ENCODE assay signal across 8 cellular contexts in the genomic region with DNA sequence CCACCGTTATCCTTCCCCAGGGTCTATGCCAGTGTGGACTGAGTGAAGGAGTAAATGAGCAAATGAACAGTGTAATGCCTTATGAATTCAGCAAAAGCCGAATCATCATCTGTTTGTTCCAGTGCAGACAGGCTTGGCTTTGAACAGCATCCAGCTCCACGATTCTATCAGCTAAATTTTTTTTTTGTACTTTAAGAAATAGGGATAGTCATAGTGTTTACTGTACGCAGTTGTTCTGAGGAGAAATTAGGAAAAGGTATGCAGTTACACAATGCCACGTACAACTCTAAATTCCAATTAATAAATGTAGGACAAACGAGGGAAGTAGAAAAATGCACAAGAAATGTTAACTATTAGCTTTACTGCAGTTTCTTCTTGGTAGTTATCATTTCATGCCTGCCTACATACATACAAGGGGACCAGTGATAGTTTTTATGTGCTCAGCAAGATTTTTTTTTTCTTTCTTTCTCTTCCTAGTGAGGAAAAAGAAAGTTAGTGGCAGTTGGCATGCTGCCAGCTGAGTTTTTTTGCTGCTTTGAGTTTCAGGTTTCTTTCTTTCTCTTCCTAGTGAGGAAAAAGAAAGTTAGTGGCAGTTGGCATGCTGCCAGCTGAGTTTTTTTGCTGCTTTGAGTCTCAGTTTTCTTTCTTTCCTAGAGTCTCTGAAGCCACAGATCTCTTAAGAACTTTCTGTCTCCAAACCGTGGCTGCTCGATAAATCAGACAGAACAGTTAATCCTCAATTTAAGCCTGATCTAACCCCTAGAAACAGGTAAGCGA. TPM values are rescaled to one million over a fixed set of nuclear protein-coding genes. Genes with fewer than 3 reads are reported as not detected.
DNase-seq lines count a peak whose midpoint lies in the region; ATAC-seq, FAIRE-seq and TF ChIP-seq lines count a peak whose summit lies in the region.

Gene IFI44L (plus strand): TSS at position 646 of the 777 bp plus-strand sequence. CDS start 7,468 bp downstream, outside the sequence.

- H3K27ac Mint-ChIP-seq in T-cell, result peak within 1 kb of the TSS; percentile 88 to 93

- TF ChIP-seq POLR2A in GM12891 (IDR thresholded peaks at IDR 0.05; ENCODE audit: low read depth, low read length), result 0 out of 2 replicates have a peak, but pooled peaks have one; percentile 50

- peak within 1 kb of the TSS; percentile 26 for H3K4me3 ChIP-seq in astrocyte of the cerebellum (ENCODE audit: low read depth, low read length)

- no peak for TF ChIP-seq CTCF in astrocyte of the cerebellum (IDR thresholded peaks at IDR 0.05; ENCODE audit: low read depth, low read length, missing control alignments)

- peak; percentile 80 for FAIRE-seq in GM12891 (lab: Jason Lieb, UNC)

- peak; percentile 52 for ATAC-seq in HG02852 (IDR thresholded peaks at IDR 0.05; ENCODE audit: unreplicated experiment)
- ATAC-seq in T-cell (replicated peaks in 1 of 4), result peak; percentile 25 to 60 (median 38)

- CTCF ChIA-PET in T-cell (lab: Charles Lee), result interaction anchor here (0.6 to 2.8 kb wide), 18 partner anchors 11 to 981 kb away, joined by 3 to 25 read pairs (median 4); partner anchors contain the start of gene IFI44 (in 2 of the 2)

- peak within 1 kb of the TSS; percentile 72 to 83 (median 81) for H3K4me3 Mint-ChIP-seq in T-cell

- no peak for DNase-seq in GM12891 (ENCODE audit: insufficient read length, low spot score)
- peak in 31 of 34 experiments; percentile 3 to 57 (median 35) for DNase-seq in T-cell
- DNase-seq in astrocyte of the cerebellum (ENCODE audit: low read depth), result peak; percentile 18
- peak; percentile 30 for DNase-seq in kidney glomerular epithelial cell (lab: John Stamatoyannopoulos, UW)
- peak; percentile 3 to 50 (median 48) for DNase-seq in stimulated activated CD4-positive, alpha-beta T cell treated with anti-CD3 and anti-CD28 coated beads, TNF-alpha, amount 100 ng/mL, for 1 hour (ENCODE audit: low read depth in 3 of 3, low spot score in 1 of 3)
- no peak for DNase-seq in NCI-H2107 (lab: John Stamatoyannopoulos, UW)
- no peak for DNase-seq in NCI-H1092 (lab: John Stamatoyannopoulos, UW)

- in situ Hi-C loops in astrocyte of the cerebellum (cut with HindIII; ENCODE audit: low sequenced_read_pairs), result no loop called here

- H3K36me3 Mint-ChIP-seq in T-cell, result peaks cover 16% of the 10 kb centered on the region

- POLR2A ChIA-PET in T-cell (lab: Charles Lee), result interaction anchor here (0.5 to 1.4 kb wide), 6 partner anchors 14 to 32 kb away, joined by 3 to 6 read pairs (median 4); partner anchors contain the start of gene IFI44 (in 2 of the 2)

- no peaks in the 10 kb centered on the region for H3K27me3 Mint-ChIP-seq in T-cell

- H3K9me3 Mint-ChIP-seq in T-cell, result no peaks in the 10 kb centered on the region

- peaks cover 63 to 70% (median 63%) of the 10 kb centered on the region in 3 donors for H3K4me1 Mint-ChIP-seq in T-cell

TF ChIP-seq in GM12891, 5 proteins besides CTCF, POLR2A, EP300 and RAD21:
- TF ChIP-seq TAF1 (IDR thresholded peaks at IDR 0.05; ENCODE audit: low read depth, low read length) (peak; percentile 59; the same call in 1 of the 2 replicates), POU2F2 (IDR thresholded peaks at IDR 0.05; ENCODE audit: low read depth, low read length) (no peak)

RNA-seq across cellular contexts. Expression of gene IFI44L, which starts in this region (rescaled TPM):
- 114 TPM for polyA plus RNA-seq in GM12891 (2012; ENCODE audit: low read depth, missing spikeins)
- total RNA-seq in T-cell, result 10 to 100 TPM in 2 of 5 donors, 1 to 10 TPM in 3; 4.5 to 30.4 (median 6.6) TPM

Comparison
In these comparisons a context has a peak if more than half of its experiments do, and no peak if none do; other contexts are left out.
1. DNase-seq: peak in T-cell (31 of 34), astrocyte of the cerebellum (single experiment), kidney glomerular epithelial cell (single experiment) and stimulated activated CD4-positive, alpha-beta T cell treated with anti-CD3 and anti-CD28 coated beads, TNF-alpha, amount 100 ng/mL, for 1 hour (3 of 3); none in GM12891 (single experiment), NCI-H2107 (single experiment) and NCI-H1092 (single experiment).